5 cellular contexts compared by ENCODE assay signal in the genomic region with DNA sequence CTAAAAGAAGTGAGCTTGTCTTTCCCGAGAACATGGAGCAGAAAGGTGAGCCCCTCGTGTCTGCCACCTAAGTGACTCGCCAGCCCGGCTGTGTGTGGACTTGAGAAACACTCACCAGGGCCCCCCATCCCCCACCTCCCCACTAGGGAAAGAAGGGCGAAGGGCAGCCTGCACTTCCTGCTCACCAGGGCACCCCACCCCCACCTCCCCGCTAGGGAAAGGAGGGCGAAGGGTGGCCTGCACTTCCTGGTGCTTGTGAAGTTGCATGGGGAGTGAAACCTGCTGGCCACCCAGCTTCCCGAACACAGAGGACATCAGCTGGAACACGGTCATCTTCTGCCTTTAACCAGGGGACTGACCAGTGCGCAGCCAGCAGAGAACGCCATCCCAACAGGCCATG.
"Had no signal": no experiment of that assay in that cellular context is flagged by ENCODE, and none has a peak within 500 bp of the region (broad histone marks: within the 10 kb centered on the region; RNA-seq: fewer than 3 reads in every experiment).

No MANE protein-coding gene starts in this region.

- H3K27ac ChIP-seq: GM23248 had no signal

- H2AFZ ChIP-seq: GM23248 had no signal

- DNase-seq: GM23248, GOT3, H9, HCEC 1CT, KBM-7 had no signal

- H3K4me3 ChIP-seq: GM23248 had no signal

- H3K9ac ChIP-seq: GM23248 had no signal
